In the genomic region with DNA sequence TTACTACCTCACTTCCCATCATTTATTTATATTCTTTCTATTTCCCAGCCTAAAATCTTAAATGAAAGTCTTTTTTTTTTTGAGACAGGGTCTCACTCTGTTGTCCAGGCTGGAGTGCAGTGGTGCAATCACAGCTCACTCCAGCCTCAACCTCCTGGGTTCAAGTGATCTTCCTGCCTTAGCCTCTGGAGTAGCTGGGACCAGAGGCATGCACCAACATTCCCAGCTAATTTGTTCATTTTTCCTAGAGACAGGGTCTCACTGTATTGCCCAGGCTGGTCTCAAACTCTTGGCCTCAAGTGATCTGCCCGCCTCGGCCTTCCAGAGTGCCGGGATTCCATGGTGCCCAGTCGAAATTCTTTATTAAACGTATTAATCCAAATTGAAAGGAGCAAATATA, we compare ENCODE assay signal across 18 cellular contexts. TPM values are rescaled to one million over a fixed set of nuclear protein-coding genes. Genes with fewer than 3 reads are reported as not detected.
DNase-seq lines count a peak whose midpoint lies in the region; ATAC-seq, FAIRE-seq and TF ChIP-seq lines count a peak whose summit lies in the region.
"Not testable (repeated sequence)": the region's sequence is repeated elsewhere in the genome, so short reads cannot be mapped to it uniquely, and the experiment has no call there.
"Had no signal": no experiment of that assay in that cellular context is flagged by ENCODE, and none has a peak within 500 bp of the region (broad histone marks: within the 10 kb centered on the region; RNA-seq: fewer than 3 reads in every experiment).

No MANE protein-coding gene starts in this region.

- WGBS in IMR-90 (ENCODE audit: extremely low coverage in 2 of 2, insufficient read length in 1 of 2), 2 experiments, result 100% methylated on average over 3 of the region's 5 CpGs; no CpG with 5 or more reads in 1 of the 2 experiments
- WGBS in K562 (ENCODE audit: insufficient coverage, low coverage, missing lambda C conversion rate), result 6% methylated on average over 5 of the region's 5 CpGs
- 97% methylated on average over 5 of the region's 5 CpGs for WGBS in HepG2 (ENCODE audit: low lambda C conversion rate)

- not testable (repeated sequence) for H4K91ac ChIP-seq in IMR-90 (ENCODE audit: insufficient read depth, low read depth, low read length)

- H4K5ac ChIP-seq in IMR-90 (ENCODE audit: low read depth, low read length), result not testable (repeated sequence)

- not testable (repeated sequence) for H3K27me3 ChIP-seq in IMR-90 (ENCODE audit: control insufficient read depth, insufficient read depth, low read length); HepG2 (ENCODE audit: control insufficient read depth in 1 of 2, insufficient read depth in 2 of 2, low read length in 2 of 2)
- peaks cover 10 to 11% of the 10 kb centered on the region in 2 experiments; a peak in 2 of 5 replicates for H3K27me3 ChIP-seq in K562 (ENCODE audit: control insufficient read depth in 2 of 2, insufficient read depth in 2 of 2, low read length in 2 of 2)

- not testable (repeated sequence) for H2AFZ ChIP-seq in IMR-90 (replicated peaks; ENCODE audit: low read length, poor library complexity); K562 (ENCODE audit: low read depth, low read length); HepG2 (ENCODE audit: low read length)

- TF ChIP-seq EP300 in K562 (IDR thresholded peaks at IDR 0.05; ENCODE audit: low read length); HepG2 (IDR thresholded peaks at IDR 0.05; ENCODE audit: low read depth in 2 of 2, low read length in 2 of 2); HepG2 (CRISPR knock-in tag; IDR thresholded peaks at IDR 0.05; ENCODE audit: borderline replicate concordance): not testable (repeated sequence)

- not testable (repeated sequence) for H3K56ac ChIP-seq in IMR-90 (ENCODE audit: extremely low read depth, insufficient read depth, low read length)

- H3K4me1 ChIP-seq in IMR-90 (ENCODE audit: control insufficient read depth, insufficient read depth, low read length); K562 (replicated peaks in 1 of 2; ENCODE audit: control insufficient read depth in 2 of 2, insufficient read depth in 2 of 2, low read length in 2 of 2); HepG2 (ENCODE audit: insufficient read depth, low read length): not testable (repeated sequence)

- POLR2A ChIA-PET in IMR-90 (lab: Charles Lee; ENCODE audit: unreplicated experiment); HepG2 (lab: Yijun Ruan, JAX): not testable (repeated sequence)
- POLR2A ChIA-PET in WTC11 (lab: Charles Lee), result interaction anchor here (0.7 kb wide), 1 partner anchor 33 kb away, joined by 3 read pairs; no protein-coding TSS in a partner anchor
- POLR2A ChIA-PET in K562 (lab: Yijun Ruan, JAX), result interaction anchor here (0.6 kb wide), 1 partner anchor 58 kb away, joined by 4 read pairs; no protein-coding TSS in a partner anchor

- not testable (repeated sequence) for H3K79me1 ChIP-seq in IMR-90 (ENCODE audit: low read depth in 1 of 2, low read length in 2 of 2)

- not testable (repeated sequence) for H3K23ac ChIP-seq in IMR-90 (ENCODE audit: low read depth, low read length)

- CTCF ChIA-PET in IMR-90 (lab: Yijun Ruan, JAX); WTC11 (lab: Charles Lee); K562 (lab: Yijun Ruan, JAX; ENCODE audit: low intra/inter-chr PET ratio); HepG2 (lab: Yijun Ruan, JAX; ENCODE audit: low intra/inter-chr PET ratio, low total read pairs): not testable (repeated sequence)

- H3K36me3 ChIP-seq in IMR-90 (ENCODE audit: control insufficient read depth, insufficient read depth, low read length); K562 (ENCODE audit: control insufficient read depth, insufficient read depth, low read length): not testable (repeated sequence)
- H3K36me3 ChIP-seq in HepG2 (replicated peaks in 1 of 2; ENCODE audit: control insufficient read depth in 1 of 2, insufficient read depth in 2 of 2, low read length in 2 of 2), result peaks cover 0 to 14% of the 10 kb centered on the region in 2 experiments; a peak in 1 of 5 replicates

- not testable (repeated sequence) for H4K8ac ChIP-seq in IMR-90 (ENCODE audit: low read depth in 2 of 2, low read length in 2 of 2)

- H3K4me3 Mint-ChIP-seq in WTC11, result not testable (repeated sequence)

- not testable (repeated sequence) for TF ChIP-seq CTCF in IMR-90 (conservative IDR thresholded peaks at IDR 0.05; ENCODE audit: low read depth, low read length); WTC11 (IDR thresholded peaks at IDR 0.05); K562 (IDR thresholded peaks at IDR 0.05 in 2 of 3, conservative IDR thresholded peaks at IDR 0.05 in 1 of 3; ENCODE audit: insufficient read depth in 2 of 3, low read depth in 1 of 3, low read length in 3 of 3); HepG2 (CRISPR knock-in tag; IDR thresholded peaks at IDR 0.05)

- H3K4me2 ChIP-seq in IMR-90 (ENCODE audit: low read depth, low read length); K562 (ENCODE audit: insufficient read depth, low read length); HepG2 (ENCODE audit: low read depth, low read length): not testable (repeated sequence)

- not testable (repeated sequence) for H2BK120ac ChIP-seq in IMR-90 (ENCODE audit: low read depth, low read length)

- in situ Hi-C loops in IMR-90 (cut with MboI; ENCODE audit: low sequenced_read_pairs); K562 (cut with MboI); HepG2 (cut with HindIII; ENCODE audit: extremely low pct_ligation_motif_present, low pct_unique_long_range_greater_than_20kb): not testable (repeated sequence)

- not testable (repeated sequence) for H3K4me3 ChIP-seq in IMR-90 (ENCODE audit: insufficient read depth, low read depth, low read length); K562; HepG2 (replicated peaks in 1 of 3; ENCODE audit: insufficient read depth in 1 of 3, low read depth in 2 of 3, low read length in 3 of 3)

- dilution Hi-C loops in IMR-90 (cut with HindIII; ENCODE audit: low sequenced_read_pairs, unreplicated experiment), result not testable (repeated sequence)

- not testable (repeated sequence) for H3K9me3 Mint-ChIP-seq in WTC11

- not testable (repeated sequence) for H3K27me3 Mint-ChIP-seq in WTC11 (ENCODE audit: low read depth)

- H2BK20ac ChIP-seq in IMR-90 (ENCODE audit: low read depth, low read length), result not testable (repeated sequence)

- not testable (repeated sequence) for H3K9me3 ChIP-seq in IMR-90 (ENCODE audit: control insufficient read depth, insufficient read depth, low read length); K562 (replicated peaks; ENCODE audit: control insufficient read depth, insufficient read depth, low read depth, low read length); HepG2 (ENCODE audit: low read length)

- ATAC-seq in IMR-90 (ENCODE audit: low read depth), result peak; percentile 14; the same call in 1 of the 2 replicates
- ATAC-seq in WTC11, K562, HepG2: not testable (repeated sequence)

- H2BK5ac ChIP-seq in IMR-90 (ENCODE audit: low read depth, low read length, poor library complexity, severe bottlenecking), result not testable (repeated sequence)

- not testable (repeated sequence) for H4K20me1 ChIP-seq in IMR-90 (ENCODE audit: insufficient read depth, low read length); K562 (replicated peaks; ENCODE audit: control insufficient read depth, insufficient read depth, low read length); HepG2 (ENCODE audit: insufficient read depth, low read length)

- intact Hi-C loops in IMR-90 (cut with micrococcal nuclease); K562 (cut with micrococcal nuclease); HepG2 (cut with micrococcal nuclease; ENCODE audit: unreplicated experiment): not testable (repeated sequence)

- not testable (repeated sequence) for H3K36me3 Mint-ChIP-seq in WTC11

- BruUV-seq in IMR-90 (replicated peaks; lab: Mats Ljungman, UMichigan); K562 (replicated peaks; lab: Mats Ljungman, UMichigan); HepG2 (replicated peaks; lab: Mats Ljungman, UMichigan): not testable (repeated sequence)

- TF ChIP-seq RAD21 in IMR-90 (IDR thresholded peaks at IDR 0.05; ENCODE audit: low read length); K562 (CRISPR knock-in tag; conservative IDR thresholded peaks at IDR 0.05 in 1 of 2, IDR thresholded peaks at IDR 0.05 in 1 of 2); HepG2 (CRISPR knock-in tag; IDR thresholded peaks at IDR 0.05): not testable (repeated sequence)

- not testable (repeated sequence) for H3K14ac ChIP-seq in IMR-90 (replicated peaks; ENCODE audit: low read depth, low read length)

- H2BK15ac ChIP-seq in IMR-90 (ENCODE audit: low read depth, low read length), result not testable (repeated sequence)

- H2AK5ac ChIP-seq in IMR-90 (ENCODE audit: low read depth, low read length), result not testable (repeated sequence)

- H3K4ac ChIP-seq in IMR-90 (ENCODE audit: low read depth, low read length), result not testable (repeated sequence)

- FAIRE-seq in K562 (lab: Jason Lieb, UNC); HepG2 (lab: Jason Lieb, UNC): not testable (repeated sequence)

- H3K27ac ChIP-seq in IMR-90 (ENCODE audit: insufficient read depth, low read length); K562 (ENCODE audit: extremely low read depth, low read depth, low read length); HepG2 (ENCODE audit: extremely low read length, insufficient read depth, low read length): not testable (repeated sequence)

- H3K18ac ChIP-seq in IMR-90 (ENCODE audit: low read depth, low read length), result not testable (repeated sequence)

- not testable (repeated sequence) for DNase-seq in IMR-90; WTC11 (ENCODE audit: low spot score); K562 (ENCODE audit: extremely low read depth in 1 of 4, low spot score in 3 of 4); HepG2 (ENCODE audit: low spot score)

- TF ChIP-seq POLR2A in IMR-90 (IDR thresholded peaks at IDR 0.05; ENCODE audit: low read depth, low read length); K562 (conservative IDR thresholded peaks at IDR 0.05); HepG2 (IDR thresholded peaks at IDR 0.05; ENCODE audit: insufficient read depth in 1 of 2, low read depth in 2 of 2, low read length in 2 of 2): not testable (repeated sequence)

- H3K9me1 ChIP-seq in IMR-90 (ENCODE audit: insufficient read depth, low read length); K562 (ENCODE audit: control insufficient read depth, insufficient read depth, low read length): not testable (repeated sequence)

- H3K4me1 Mint-ChIP-seq in WTC11, result not testable (repeated sequence)

- not testable (repeated sequence) for H3K79me2 ChIP-seq in K562 (ENCODE audit: control insufficient read depth, insufficient read depth, low read length); HepG2 (ENCODE audit: insufficient read depth, low read length)

- not testable (repeated sequence) for H2AK9ac ChIP-seq in IMR-90 (replicated peaks; ENCODE audit: low read depth, low read length, poor library complexity)

- H3K27ac Mint-ChIP-seq in WTC11, result not testable (repeated sequence)

- H3K9ac ChIP-seq in IMR-90 (ENCODE audit: low read depth, low read length); K562 (ENCODE audit: insufficient read depth in 1 of 2, low read depth in 2 of 2, low read length in 2 of 2); HepG2 (ENCODE audit: insufficient read depth, low read depth, low read length): not testable (repeated sequence)

RNA-seq across cellular contexts. Expression of a gene that starts 7.4 kb away (rescaled TPM):
- total RNA-seq in IMR-90 (2012; rRNA removed) (not detected in 2 replicates), WTC11 (2021) (1.6 to 1.9 TPM (median 1.6 TPM) in 3 replicates), K562 (2014; rRNA removed) (not detected in 2 replicates), K562 (2014; rRNA removed; fragmentation: Illumina TruSeq; extraction: Trizol) (not detected in 2 replicates), K562 (2015; rRNA removed; fragmentation: Illumina TruSeq; extraction: Trizol) (not detected in 2 replicates), K562 (2021) (not detected in 2 replicates), HepG2 (2016; rRNA removed; fragmentation: Illumina TruSeq; extraction: Trizol) (27.6 and 58.0 TPM in 2 replicates)
- polyA plus RNA-seq in IMR-90 (2012; rRNA removed) (not detected in 2 replicates), K562 (2011; rRNA removed) (not detected in 2 replicates), K562 (2014; fragmentation: Illumina TruSeq; extraction: Trizol) (not detected in 2 replicates), K562 (2014; fragmentation: Nextera tagmentation; extraction: Ambion mirVana) (not detected), K562 (2014; rRNA removed) (not detected in 2 replicates), HepG2 (2011; rRNA removed) (35.1 and 48.7 TPM in 2 replicates)
- polyA plus RNA-seq in IMR-90 (2012; cell fraction: cytosol; rRNA removed), result not detected in 2 replicates
- polyA plus RNA-seq in IMR-90 (2012; cell fraction: nucleus; rRNA removed; ENCODE audit: low replicate concordance), result not detected in 2 replicates
- total RNA-seq in K562 (2011; cell fraction: chromatin; rRNA removed; ENCODE audit: low replicate concordance), result not detected in 2 replicates
- not detected in 2 replicates for total RNA-seq in K562 (2011; cell fraction: nucleolus; rRNA removed)
- not detected in 2 replicates for total RNA-seq in K562 (2011; cell fraction: nucleoplasm; rRNA removed)
- not detected in 2 replicates for polyA plus RNA-seq in K562 (2011; cell fraction: cytosol; rRNA removed)
- polyA plus RNA-seq in K562 (2011; cell fraction: nucleus; rRNA removed), result not detected in 2 replicates
- polyA plus RNA-seq in K562 (2012), result not detected in 2 replicates
- not detected in 2 replicates for polyA minus RNA-seq in K562 (2011; rRNA and poly(A)+ RNA removed)
- polyA minus RNA-seq in K562 (2011; cell fraction: cytosol; rRNA and poly(A)+ RNA removed), result not detected in 2 replicates
- polyA minus RNA-seq in K562 (2011; cell fraction: nucleus; rRNA and poly(A)+ RNA removed), result not detected in 2 replicates
- total RNA-seq in HepG2 (2016; cell fraction: cytosol; rRNA removed; fragmentation: Illumina TruSeq; extraction: Trizol; ENCODE audit: low read depth), result 7.0 and 7.4 TPM in 2 replicates
- 25.4 and 56.7 TPM in 2 replicates for total RNA-seq in HepG2 (2016; cell fraction: insoluble cytoplasmic fraction; rRNA removed; fragmentation: Illumina TruSeq; extraction: Trizol)
- total RNA-seq in HepG2 (2016; cell fraction: membrane; rRNA removed; fragmentation: Illumina TruSeq; extraction: Trizol), result 11.6 and 12.3 TPM in 2 replicates
- total RNA-seq in HepG2 (2016; cell fraction: nucleus; rRNA removed; fragmentation: Illumina TruSeq; extraction: Trizol), result 72.8 and 74.4 TPM in 2 replicates
- polyA plus RNA-seq in HepG2 (2011; cell fraction: cytosol; rRNA removed), result 18.9 and 37.4 TPM in 2 replicates
- 73.5 and 117 TPM in 2 replicates for polyA plus RNA-seq in HepG2 (2011; cell fraction: nucleus; rRNA removed)
- 46.7 and 65.0 TPM in 2 replicates for polyA plus RNA-seq in HepG2 (2012)
- 4.0 and 4.8 TPM in 2 replicates for polyA plus RNA-seq in HepG2 (2016; cell fraction: cytosol; fragmentation: Illumina TruSeq; extraction: Trizol; ENCODE audit: low read depth)
- polyA plus RNA-seq in HepG2 (2016; cell fraction: insoluble cytoplasmic fraction; fragmentation: Illumina TruSeq; extraction: Trizol; ENCODE audit: low read depth), result 21.2 and 23.4 TPM in 2 replicates
- polyA plus RNA-seq in HepG2 (2016; cell fraction: membrane; fragmentation: Illumina TruSeq; extraction: Trizol; ENCODE audit: low read depth), result 6.0 and 7.5 TPM in 2 replicates
- 107 and 113 TPM in 2 replicates for polyA plus RNA-seq in HepG2 (2016; cell fraction: nucleus; fragmentation: Illumina TruSeq; extraction: Trizol; ENCODE audit: insufficient read depth, low read depth)
- 18.4 TPM in 1 of 2 replicates, not detected in the other for polyA minus RNA-seq in HepG2 (2011; rRNA and poly(A)+ RNA removed; ENCODE audit: low replicate concordance)
- 13.9 and 27.5 TPM in 2 replicates for polyA minus RNA-seq in HepG2 (2011; cell fraction: cytosol; rRNA and poly(A)+ RNA removed)
- 74.5 and 137 TPM in 2 replicates for polyA minus RNA-seq in HepG2 (2011; cell fraction: nucleus; rRNA and poly(A)+ RNA removed)
- total RNA-seq: A172; B cell; Caco-2; CD4-positive, alpha-beta memory T cell; CD4-positive, alpha-beta T cell; CD4-positive, CD25-positive, alpha-beta regulatory T cell; CD8-positive, alpha-beta memory T cell; CD8-positive, alpha-beta T cell; Daoy had no signal
- polyA plus RNA-seq: A549; AG04450; BJ; CD14-positive monocyte; CD4-positive, alpha-beta memory T cell; CD4-positive, CD25-positive, alpha-beta regulatory T cell; CD8-positive, alpha-beta memory T cell had no signal

RNA-seq across cellular contexts. Expression of a gene that starts 46.1 kb away (rescaled TPM):
- total RNA-seq in IMR-90 (2012; rRNA removed), result under 0.01 TPM in 1 of 2 replicates, not detected in the other
- 0.03 TPM in 1 of 2 replicates, not detected in the other for polyA plus RNA-seq in IMR-90 (2012; rRNA removed)
- not detected in 2 replicates for polyA plus RNA-seq in IMR-90 (2012; cell fraction: cytosol; rRNA removed)
- 0.08 TPM in 1 of 2 replicates, not detected in the other for polyA plus RNA-seq in IMR-90 (2012; cell fraction: nucleus; rRNA removed; ENCODE audit: low replicate concordance)
- 9.8 to 10.1 TPM (median 10.1 TPM) in 3 replicates for total RNA-seq in WTC11 (2021)
- not detected in 2 replicates for total RNA-seq in K562 (2011; cell fraction: chromatin; rRNA removed; ENCODE audit: low replicate concordance)
- not detected in 2 replicates for total RNA-seq in K562 (2011; cell fraction: nucleolus; rRNA removed)
- not detected in 2 replicates for total RNA-seq in K562 (2011; cell fraction: nucleoplasm; rRNA removed)
- total RNA-seq in K562 (2014; rRNA removed), result 0.27 TPM in 1 of 2 replicates, not detected in the other
- not detected in 2 replicates for total RNA-seq in K562 (2014; rRNA removed; fragmentation: Illumina TruSeq; extraction: Trizol)
- total RNA-seq in K562 (2015; rRNA removed; fragmentation: Illumina TruSeq; extraction: Trizol), result not detected in 2 replicates
- not detected in 2 replicates for total RNA-seq in K562 (2021)
- polyA plus RNA-seq in K562 (2011; rRNA removed), result not detected in 2 replicates
- not detected in 2 replicates for polyA plus RNA-seq in K562 (2011; cell fraction: cytosol; rRNA removed)
- not detected in 2 replicates for polyA plus RNA-seq in K562 (2011; cell fraction: nucleus; rRNA removed)
- not detected in 2 replicates for polyA plus RNA-seq in K562 (2012)
- not detected in 2 replicates for polyA plus RNA-seq in K562 (2014; fragmentation: Illumina TruSeq; extraction: Trizol)
- polyA plus RNA-seq in K562 (2014; fragmentation: Nextera tagmentation; extraction: Ambion mirVana), result not detected
- polyA plus RNA-seq in K562 (2014; rRNA removed), result not detected in 2 replicates
- polyA minus RNA-seq in K562 (2011; rRNA and poly(A)+ RNA removed), result not detected in 2 replicates
- polyA minus RNA-seq in K562 (2011; cell fraction: cytosol; rRNA and poly(A)+ RNA removed), result not detected in 2 replicates
- polyA minus RNA-seq in K562 (2011; cell fraction: nucleus; rRNA and poly(A)+ RNA removed), result not detected in 2 replicates
- 0.49 and 0.59 TPM in 2 replicates for total RNA-seq in HepG2 (2016; rRNA removed; fragmentation: Illumina TruSeq; extraction: Trizol)
- not detected in 2 replicates for total RNA-seq in HepG2 (2016; cell fraction: cytosol; rRNA removed; fragmentation: Illumina TruSeq; extraction: Trizol; ENCODE audit: low read depth)
- 0.32 TPM in 1 of 2 replicates, not detected in the other for total RNA-seq in HepG2 (2016; cell fraction: insoluble cytoplasmic fraction; rRNA removed; fragmentation: Illumina TruSeq; extraction: Trizol)
- total RNA-seq in HepG2 (2016; cell fraction: membrane; rRNA removed; fragmentation: Illumina TruSeq; extraction: Trizol), result 0.19 and 0.21 TPM in 2 replicates
- total RNA-seq in HepG2 (2016; cell fraction: nucleus; rRNA removed; fragmentation: Illumina TruSeq; extraction: Trizol), result 0.28 and 1.6 TPM in 2 replicates
- 0.26 and 0.67 TPM in 2 replicates for polyA plus RNA-seq in HepG2 (2011; rRNA removed)
- polyA plus RNA-seq in HepG2 (2011; cell fraction: cytosol; rRNA removed), result 0.17 and 0.38 TPM in 2 replicates
- 0.35 and 0.50 TPM in 2 replicates for polyA plus RNA-seq in HepG2 (2011; cell fraction: nucleus; rRNA removed)
- polyA plus RNA-seq in HepG2 (2012), result 1.7 and 2.7 TPM in 2 replicates
- 0.08 TPM in 1 of 2 replicates, not detected in the other for polyA plus RNA-seq in HepG2 (2016; cell fraction: cytosol; fragmentation: Illumina TruSeq; extraction: Trizol; ENCODE audit: low read depth)
- polyA plus RNA-seq in HepG2 (2016; cell fraction: insoluble cytoplasmic fraction; fragmentation: Illumina TruSeq; extraction: Trizol; ENCODE audit: low read depth), result 0.22 and 0.24 TPM in 2 replicates
- 0.14 and 0.16 TPM in 2 replicates for polyA plus RNA-seq in HepG2 (2016; cell fraction: membrane; fragmentation: Illumina TruSeq; extraction: Trizol; ENCODE audit: low read depth)
- 1.4 and 1.5 TPM in 2 replicates for polyA plus RNA-seq in HepG2 (2016; cell fraction: nucleus; fragmentation: Illumina TruSeq; extraction: Trizol; ENCODE audit: insufficient read depth, low read depth)
- 0.56 TPM in 1 of 2 replicates, not detected in the other for polyA minus RNA-seq in HepG2 (2011; rRNA and poly(A)+ RNA removed; ENCODE audit: low replicate concordance)
- polyA minus RNA-seq in HepG2 (2011; cell fraction: cytosol; rRNA and poly(A)+ RNA removed), result 0.69 TPM in 1 of 2 replicates, not detected in the other
- polyA minus RNA-seq in HepG2 (2011; cell fraction: nucleus; rRNA and poly(A)+ RNA removed), result 0.25 TPM in 1 of 2 replicates, not detected in the other
- total RNA-seq: A172, A673, Caco-2, Daoy had no signal
- polyA plus RNA-seq: BJ; CD14-positive monocyte; CD4-positive, alpha-beta memory T cell; CD8-positive, alpha-beta memory T cell had no signal
